In the genomic region with DNA sequence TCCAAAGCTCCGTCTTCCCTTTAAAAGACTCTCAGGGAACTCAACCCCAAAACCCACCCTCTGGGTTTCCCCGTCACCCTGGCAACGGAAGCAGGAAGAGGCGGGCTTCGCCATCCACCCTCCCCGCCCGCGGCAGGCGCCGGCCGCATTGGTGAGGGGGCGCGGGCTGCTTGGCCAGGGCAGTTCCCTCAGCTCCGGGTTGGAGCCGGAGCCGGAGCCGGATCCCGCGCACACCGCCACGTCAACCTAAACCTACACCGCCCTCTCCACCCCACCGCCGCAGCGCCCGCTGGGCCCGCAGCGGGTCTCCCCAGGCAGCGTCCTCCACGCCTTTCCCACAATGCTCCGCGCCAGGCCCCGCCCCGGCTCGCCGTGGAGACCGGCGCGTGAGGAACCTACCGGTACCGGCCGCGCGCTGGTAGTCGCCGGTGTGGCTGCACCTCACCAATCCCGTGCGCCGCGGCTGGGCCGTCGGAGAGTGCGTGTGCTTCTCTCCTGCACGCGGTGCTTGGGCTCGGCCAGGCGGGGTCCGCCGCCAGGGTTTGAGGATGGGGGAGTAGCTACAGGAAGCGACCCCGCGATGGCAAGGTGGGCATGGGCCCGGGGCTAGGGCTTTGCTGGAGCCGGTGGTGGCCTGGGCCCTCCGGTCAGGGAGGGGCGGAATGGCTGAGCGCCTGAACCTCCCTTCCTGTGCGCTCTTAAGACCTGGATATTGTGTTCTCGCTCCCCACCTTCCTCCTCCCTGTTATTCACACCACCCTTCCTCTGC, we compare ENCODE assay signal across 1 cellular context.
TF ChIP-seq lines count a peak whose summit lies in the region.

A gene with protein sequence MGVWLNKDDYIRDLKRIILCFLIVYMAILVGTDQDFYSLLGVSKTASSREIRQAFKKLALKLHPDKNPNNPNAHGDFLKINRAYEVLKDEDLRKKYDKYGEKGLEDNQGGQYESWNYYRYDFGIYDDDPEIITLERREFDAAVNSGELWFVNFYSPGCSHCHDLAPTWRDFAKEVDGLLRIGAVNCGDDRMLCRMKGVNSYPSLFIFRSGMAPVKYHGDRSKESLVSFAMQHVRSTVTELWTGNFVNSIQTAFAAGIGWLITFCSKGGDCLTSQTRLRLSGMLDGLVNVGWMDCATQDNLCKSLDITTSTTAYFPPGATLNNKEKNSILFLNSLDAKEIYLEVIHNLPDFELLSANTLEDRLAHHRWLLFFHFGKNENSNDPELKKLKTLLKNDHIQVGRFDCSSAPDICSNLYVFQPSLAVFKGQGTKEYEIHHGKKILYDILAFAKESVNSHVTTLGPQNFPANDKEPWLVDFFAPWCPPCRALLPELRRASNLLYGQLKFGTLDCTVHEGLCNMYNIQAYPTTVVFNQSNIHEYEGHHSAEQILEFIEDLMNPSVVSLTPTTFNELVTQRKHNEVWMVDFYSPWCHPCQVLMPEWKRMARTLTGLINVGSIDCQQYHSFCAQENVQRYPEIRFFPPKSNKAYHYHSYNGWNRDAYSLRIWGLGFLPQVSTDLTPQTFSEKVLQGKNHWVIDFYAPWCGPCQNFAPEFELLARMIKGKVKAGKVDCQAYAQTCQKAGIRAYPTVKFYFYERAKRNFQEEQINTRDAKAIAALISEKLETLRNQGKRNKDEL (plus strand): TSS at position 362 of the 769 bp plus-strand sequence. CDS start 1,830 bp downstream, outside the sequence.

TF ChIP-seq in K562, 482 proteins besides CTCF, POLR2A, EP300 and RAD21 (continued from another document and continues in another):
- TF ChIP-seq, protein P1, sequence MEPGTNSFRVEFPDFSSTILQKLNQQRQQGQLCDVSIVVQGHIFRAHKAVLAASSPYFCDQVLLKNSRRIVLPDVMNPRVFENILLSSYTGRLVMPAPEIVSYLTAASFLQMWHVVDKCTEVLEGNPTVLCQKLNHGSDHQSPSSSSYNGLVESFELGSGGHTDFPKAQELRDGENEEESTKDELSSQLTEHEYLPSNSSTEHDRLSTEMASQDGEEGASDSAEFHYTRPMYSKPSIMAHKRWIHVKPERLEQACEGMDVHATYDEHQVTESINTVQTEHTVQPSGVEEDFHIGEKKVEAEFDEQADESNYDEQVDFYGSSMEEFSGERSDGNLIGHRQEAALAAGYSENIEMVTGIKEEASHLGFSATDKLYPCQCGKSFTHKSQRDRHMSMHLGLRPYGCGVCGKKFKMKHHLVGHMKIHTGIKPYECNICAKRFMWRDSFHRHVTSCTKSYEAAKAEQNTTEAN (CRISPR knock-in tag; IDR thresholded peaks at IDR 0.05), result no peak
- TF ChIP-seq ZNF121 (CRISPR knock-in tag; conservative IDR thresholded peaks at IDR 0.05), result no peak
- TF ChIP-seq PHTF2 (CRISPR knock-in tag; IDR thresholded peaks at IDR 0.05), result no peak
- TF ChIP-seq HDAC2 (IDR thresholded peaks at IDR 0.05), result no peak; the same call in 1 of the 2 replicates
- TF ChIP-seq ZNF41 (CRISPR knock-in tag; conservative IDR thresholded peaks at IDR 0.05), result no peak
- TF ChIP-seq DPF2 (IDR thresholded peaks at IDR 0.05), result no peak
- TF ChIP-seq TRIM24 (IDR thresholded peaks at IDR 0.05), result no peak
- no peak for TF ChIP-seq BRD9 (IDR thresholded peaks at IDR 0.05; ENCODE audit: low read depth, partially characterized antibody)
- TF ChIP-seq TFAM (CRISPR knock-in tag; conservative IDR thresholded peaks at IDR 0.05), result no peak
- TF ChIP-seq, protein P2, sequence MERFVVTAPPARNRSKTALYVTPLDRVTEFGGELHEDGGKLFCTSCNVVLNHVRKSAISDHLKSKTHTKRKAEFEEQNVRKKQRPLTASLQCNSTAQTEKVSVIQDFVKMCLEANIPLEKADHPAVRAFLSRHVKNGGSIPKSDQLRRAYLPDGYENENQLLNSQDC (CRISPR knock-in tag; IDR thresholded peaks at IDR 0.05), result no peak
- TF ChIP-seq DIDO1 (tag; IDR thresholded peaks at IDR 0.05; ENCODE audit: low read depth), result no peak; the same call in 1 of the 2 replicates
- no peak for TF ChIP-seq ZNF224 (CRISPR knock-in tag; IDR thresholded peaks at IDR 0.05)
- TF ChIP-seq, protein P3, sequence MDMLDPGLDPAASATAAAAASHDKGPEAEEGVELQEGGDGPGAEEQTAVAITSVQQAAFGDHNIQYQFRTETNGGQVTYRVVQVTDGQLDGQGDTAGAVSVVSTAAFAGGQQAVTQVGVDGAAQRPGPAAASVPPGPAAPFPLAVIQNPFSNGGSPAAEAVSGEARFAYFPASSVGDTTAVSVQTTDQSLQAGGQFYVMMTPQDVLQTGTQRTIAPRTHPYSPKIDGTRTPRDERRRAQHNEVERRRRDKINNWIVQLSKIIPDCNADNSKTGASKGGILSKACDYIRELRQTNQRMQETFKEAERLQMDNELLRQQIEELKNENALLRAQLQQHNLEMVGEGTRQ (CRISPR knock-in tag; IDR thresholded peaks at IDR 0.05), result no peak
- TF ChIP-seq, protein P4, sequence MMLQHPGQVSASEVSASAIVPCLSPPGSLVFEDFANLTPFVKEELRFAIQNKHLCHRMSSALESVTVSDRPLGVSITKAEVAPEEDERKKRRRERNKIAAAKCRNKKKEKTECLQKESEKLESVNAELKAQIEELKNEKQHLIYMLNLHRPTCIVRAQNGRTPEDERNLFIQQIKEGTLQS (IDR thresholded peaks at IDR 0.05), result no peak
- TF ChIP-seq, protein P4 (CRISPR knock-in tag; conservative IDR thresholded peaks at IDR 0.05), result no peak
- TF ChIP-seq ZNF589 (CRISPR knock-in tag; IDR thresholded peaks at IDR 0.05; ENCODE audit: low read depth), result no peak
- TF ChIP-seq PTTG1 (tag; IDR thresholded peaks at IDR 0.05; ENCODE audit: low read depth), result no peak
- TF ChIP-seq MAFK (IDR thresholded peaks at IDR 0.05; ENCODE audit: low read length), result peak; percentile 10; the same call in 1 of the 2 replicates
- TF ChIP-seq, protein P5, sequence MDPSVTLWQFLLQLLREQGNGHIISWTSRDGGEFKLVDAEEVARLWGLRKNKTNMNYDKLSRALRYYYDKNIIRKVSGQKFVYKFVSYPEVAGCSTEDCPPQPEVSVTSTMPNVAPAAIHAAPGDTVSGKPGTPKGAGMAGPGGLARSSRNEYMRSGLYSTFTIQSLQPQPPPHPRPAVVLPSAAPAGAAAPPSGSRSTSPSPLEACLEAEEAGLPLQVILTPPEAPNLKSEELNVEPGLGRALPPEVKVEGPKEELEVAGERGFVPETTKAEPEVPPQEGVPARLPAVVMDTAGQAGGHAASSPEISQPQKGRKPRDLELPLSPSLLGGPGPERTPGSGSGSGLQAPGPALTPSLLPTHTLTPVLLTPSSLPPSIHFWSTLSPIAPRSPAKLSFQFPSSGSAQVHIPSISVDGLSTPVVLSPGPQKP (CRISPR knock-in tag; IDR thresholded peaks at IDR 0.05), result no peak
- TF ChIP-seq CEBPG (CRISPR knock-in tag; IDR thresholded peaks at IDR 0.05), result peak; percentile 34; the same call in 1 of the 2 replicates
- TF ChIP-seq CEBPG (tag; conservative IDR thresholded peaks at IDR 0.05 in 1 of 2, IDR thresholded peaks at IDR 0.05 in 1 of 2), result no peak
- TF ChIP-seq ERF (CRISPR knock-in tag; IDR thresholded peaks at IDR 0.05), result no peak; the same call in 1 of the 2 replicates
- TF ChIP-seq NFE2 (IDR thresholded peaks at IDR 0.05; ENCODE audit: low read depth), result no peak
- TF ChIP-seq, protein P6, sequence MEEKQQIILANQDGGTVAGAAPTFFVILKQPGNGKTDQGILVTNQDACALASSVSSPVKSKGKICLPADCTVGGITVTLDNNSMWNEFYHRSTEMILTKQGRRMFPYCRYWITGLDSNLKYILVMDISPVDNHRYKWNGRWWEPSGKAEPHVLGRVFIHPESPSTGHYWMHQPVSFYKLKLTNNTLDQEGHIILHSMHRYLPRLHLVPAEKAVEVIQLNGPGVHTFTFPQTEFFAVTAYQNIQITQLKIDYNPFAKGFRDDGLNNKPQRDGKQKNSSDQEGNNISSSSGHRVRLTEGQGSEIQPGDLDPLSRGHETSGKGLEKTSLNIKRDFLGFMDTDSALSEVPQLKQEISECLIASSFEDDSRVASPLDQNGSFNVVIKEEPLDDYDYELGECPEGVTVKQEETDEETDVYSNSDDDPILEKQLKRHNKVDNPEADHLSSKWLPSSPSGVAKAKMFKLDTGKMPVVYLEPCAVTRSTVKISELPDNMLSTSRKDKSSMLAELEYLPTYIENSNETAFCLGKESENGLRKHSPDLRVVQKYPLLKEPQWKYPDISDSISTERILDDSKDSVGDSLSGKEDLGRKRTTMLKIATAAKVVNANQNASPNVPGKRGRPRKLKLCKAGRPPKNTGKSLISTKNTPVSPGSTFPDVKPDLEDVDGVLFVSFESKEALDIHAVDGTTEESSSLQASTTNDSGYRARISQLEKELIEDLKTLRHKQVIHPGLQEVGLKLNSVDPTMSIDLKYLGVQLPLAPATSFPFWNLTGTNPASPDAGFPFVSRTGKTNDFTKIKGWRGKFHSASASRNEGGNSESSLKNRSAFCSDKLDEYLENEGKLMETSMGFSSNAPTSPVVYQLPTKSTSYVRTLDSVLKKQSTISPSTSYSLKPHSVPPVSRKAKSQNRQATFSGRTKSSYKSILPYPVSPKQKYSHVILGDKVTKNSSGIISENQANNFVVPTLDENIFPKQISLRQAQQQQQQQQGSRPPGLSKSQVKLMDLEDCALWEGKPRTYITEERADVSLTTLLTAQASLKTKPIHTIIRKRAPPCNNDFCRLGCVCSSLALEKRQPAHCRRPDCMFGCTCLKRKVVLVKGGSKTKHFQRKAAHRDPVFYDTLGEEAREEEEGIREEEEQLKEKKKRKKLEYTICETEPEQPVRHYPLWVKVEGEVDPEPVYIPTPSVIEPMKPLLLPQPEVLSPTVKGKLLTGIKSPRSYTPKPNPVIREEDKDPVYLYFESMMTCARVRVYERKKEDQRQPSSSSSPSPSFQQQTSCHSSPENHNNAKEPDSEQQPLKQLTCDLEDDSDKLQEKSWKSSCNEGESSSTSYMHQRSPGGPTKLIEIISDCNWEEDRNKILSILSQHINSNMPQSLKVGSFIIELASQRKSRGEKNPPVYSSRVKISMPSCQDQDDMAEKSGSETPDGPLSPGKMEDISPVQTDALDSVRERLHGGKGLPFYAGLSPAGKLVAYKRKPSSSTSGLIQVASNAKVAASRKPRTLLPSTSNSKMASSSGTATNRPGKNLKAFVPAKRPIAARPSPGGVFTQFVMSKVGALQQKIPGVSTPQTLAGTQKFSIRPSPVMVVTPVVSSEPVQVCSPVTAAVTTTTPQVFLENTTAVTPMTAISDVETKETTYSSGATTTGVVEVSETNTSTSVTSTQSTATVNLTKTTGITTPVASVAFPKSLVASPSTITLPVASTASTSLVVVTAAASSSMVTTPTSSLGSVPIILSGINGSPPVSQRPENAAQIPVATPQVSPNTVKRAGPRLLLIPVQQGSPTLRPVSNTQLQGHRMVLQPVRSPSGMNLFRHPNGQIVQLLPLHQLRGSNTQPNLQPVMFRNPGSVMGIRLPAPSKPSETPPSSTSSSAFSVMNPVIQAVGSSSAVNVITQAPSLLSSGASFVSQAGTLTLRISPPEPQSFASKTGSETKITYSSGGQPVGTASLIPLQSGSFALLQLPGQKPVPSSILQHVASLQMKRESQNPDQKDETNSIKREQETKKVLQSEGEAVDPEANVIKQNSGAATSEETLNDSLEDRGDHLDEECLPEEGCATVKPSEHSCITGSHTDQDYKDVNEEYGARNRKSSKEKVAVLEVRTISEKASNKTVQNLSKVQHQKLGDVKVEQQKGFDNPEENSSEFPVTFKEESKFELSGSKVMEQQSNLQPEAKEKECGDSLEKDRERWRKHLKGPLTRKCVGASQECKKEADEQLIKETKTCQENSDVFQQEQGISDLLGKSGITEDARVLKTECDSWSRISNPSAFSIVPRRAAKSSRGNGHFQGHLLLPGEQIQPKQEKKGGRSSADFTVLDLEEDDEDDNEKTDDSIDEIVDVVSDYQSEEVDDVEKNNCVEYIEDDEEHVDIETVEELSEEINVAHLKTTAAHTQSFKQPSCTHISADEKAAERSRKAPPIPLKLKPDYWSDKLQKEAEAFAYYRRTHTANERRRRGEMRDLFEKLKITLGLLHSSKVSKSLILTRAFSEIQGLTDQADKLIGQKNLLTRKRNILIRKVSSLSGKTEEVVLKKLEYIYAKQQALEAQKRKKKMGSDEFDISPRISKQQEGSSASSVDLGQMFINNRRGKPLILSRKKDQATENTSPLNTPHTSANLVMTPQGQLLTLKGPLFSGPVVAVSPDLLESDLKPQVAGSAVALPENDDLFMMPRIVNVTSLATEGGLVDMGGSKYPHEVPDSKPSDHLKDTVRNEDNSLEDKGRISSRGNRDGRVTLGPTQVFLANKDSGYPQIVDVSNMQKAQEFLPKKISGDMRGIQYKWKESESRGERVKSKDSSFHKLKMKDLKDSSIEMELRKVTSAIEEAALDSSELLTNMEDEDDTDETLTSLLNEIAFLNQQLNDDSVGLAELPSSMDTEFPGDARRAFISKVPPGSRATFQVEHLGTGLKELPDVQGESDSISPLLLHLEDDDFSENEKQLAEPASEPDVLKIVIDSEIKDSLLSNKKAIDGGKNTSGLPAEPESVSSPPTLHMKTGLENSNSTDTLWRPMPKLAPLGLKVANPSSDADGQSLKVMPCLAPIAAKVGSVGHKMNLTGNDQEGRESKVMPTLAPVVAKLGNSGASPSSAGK (IDR thresholded peaks at IDR 0.05), result peak; percentile 75
- TF ChIP-seq, protein P7, sequence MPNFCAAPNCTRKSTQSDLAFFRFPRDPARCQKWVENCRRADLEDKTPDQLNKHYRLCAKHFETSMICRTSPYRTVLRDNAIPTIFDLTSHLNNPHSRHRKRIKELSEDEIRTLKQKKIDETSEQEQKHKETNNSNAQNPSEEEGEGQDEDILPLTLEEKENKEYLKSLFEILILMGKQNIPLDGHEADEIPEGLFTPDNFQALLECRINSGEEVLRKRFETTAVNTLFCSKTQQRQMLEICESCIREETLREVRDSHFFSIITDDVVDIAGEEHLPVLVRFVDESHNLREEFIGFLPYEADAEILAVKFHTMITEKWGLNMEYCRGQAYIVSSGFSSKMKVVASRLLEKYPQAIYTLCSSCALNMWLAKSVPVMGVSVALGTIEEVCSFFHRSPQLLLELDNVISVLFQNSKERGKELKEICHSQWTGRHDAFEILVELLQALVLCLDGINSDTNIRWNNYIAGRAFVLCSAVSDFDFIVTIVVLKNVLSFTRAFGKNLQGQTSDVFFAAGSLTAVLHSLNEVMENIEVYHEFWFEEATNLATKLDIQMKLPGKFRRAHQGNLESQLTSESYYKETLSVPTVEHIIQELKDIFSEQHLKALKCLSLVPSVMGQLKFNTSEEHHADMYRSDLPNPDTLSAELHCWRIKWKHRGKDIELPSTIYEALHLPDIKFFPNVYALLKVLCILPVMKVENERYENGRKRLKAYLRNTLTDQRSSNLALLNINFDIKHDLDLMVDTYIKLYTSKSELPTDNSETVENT (CRISPR knock-in tag; IDR thresholded peaks at IDR 0.05), result peak; percentile 81
